1 cellular context compared by ENCODE assay signal in genomic region chr19:37172368-37173366, GRCh38.
TF ChIP-seq lines count a peak whose summit lies in the region.

Gene ZNF585A, minus strand, starts transcription at chr19:37172695. Its CDS starts 2,785 bp downstream, at chr19:37169910.

TF ChIP-seq in GM12878, 131 proteins besides CTCF, POLR2A, EP300 and RAD21 (continued from another document and continues in another):
- no peak for TF ChIP-seq ZNF592 (IDR thresholded peaks at IDR 0.05)
- no peak for TF ChIP-seq PRDM15 (CRISPR knock-in tag; IDR thresholded peaks at IDR 0.05)
- no peak for TF ChIP-seq ZNF384 (IDR thresholded peaks at IDR 0.05; ENCODE audit: borderline replicate concordance, low read depth, low read length)
- no peak for TF ChIP-seq SRF (IDR thresholded peaks at IDR 0.05; ENCODE audit: low read depth in 2 of 2, low read length in 2 of 2)
- TF ChIP-seq ESRRA (IDR thresholded peaks at IDR 0.05; ENCODE audit: low read length), result no peak
- TF ChIP-seq CHD2 (IDR thresholded peaks at IDR 0.05; ENCODE audit: borderline replicate concordance, low read depth, low read length), result no peak
- peak; percentile 33 for TF ChIP-seq E4F1 (IDR thresholded peaks at IDR 0.05; ENCODE audit: borderline replicate concordance, partially characterized antibody)
- TF ChIP-seq ZBED1 (IDR thresholded peaks at IDR 0.05; ENCODE audit: borderline replicate concordance), result no peak
- no peak for TF ChIP-seq HDAC2 (IDR thresholded peaks at IDR 0.05)
- TF ChIP-seq TCF12 (IDR thresholded peaks at IDR 0.05; ENCODE audit: low read depth, low read length), result no peak
- TF ChIP-seq SUPT20H (IDR thresholded peaks at IDR 0.05; ENCODE audit: borderline replicate concordance, control insufficient read depth, low read depth, low read length), result no peak
- TF ChIP-seq IKZF2 (IDR thresholded peaks at IDR 0.05), result peak; percentile 77 to 81
- TF ChIP-seq CHD1 (IDR thresholded peaks at IDR 0.05; ENCODE audit: low read depth, low read length), result no peak
- TF ChIP-seq FOXK2 (IDR thresholded peaks at IDR 0.05), result peak; percentile 68
- 0 out of 2 replicates have a peak, but pooled peaks have one; percentile 27 for TF ChIP-seq HDGF (IDR thresholded peaks at IDR 0.05)
- TF ChIP-seq NBN (IDR thresholded peaks at IDR 0.05), result peak; percentile 66
- TF ChIP-seq BHLHE40 (IDR thresholded peaks at IDR 0.05; ENCODE audit: borderline replicate concordance in 1 of 2, low read depth in 2 of 2, low read length in 1 of 2), result no peak
- no peak for TF ChIP-seq KAT2A (conservative IDR thresholded peaks at IDR 0.05; ENCODE audit: control insufficient read depth, low read depth, low read length)
- TF ChIP-seq NFYA (IDR thresholded peaks at IDR 0.05; ENCODE audit: borderline replicate concordance, low read depth, low read length), result no peak
- TF ChIP-seq HSF1 (IDR thresholded peaks at IDR 0.05; ENCODE audit: low read depth, low read length), result no peak
- peak; percentile 77 for TF ChIP-seq TARDBP (IDR thresholded peaks at IDR 0.05; ENCODE audit: borderline replicate concordance)
- peak; percentile 49; the same call in 1 of the 2 replicates for TF ChIP-seq SPI1 (IDR thresholded peaks at IDR 0.05; ENCODE audit: borderline replicate concordance, insufficient read depth, low read depth, low read length)
- no peak for TF ChIP-seq TCF7 (IDR thresholded peaks at IDR 0.05; ENCODE audit: borderline replicate concordance)
- peak; percentile 89 for TF ChIP-seq SIX5 (IDR thresholded peaks at IDR 0.05; ENCODE audit: low read depth, low read length, severe bottlenecking)
- no peak for TF ChIP-seq ZZZ3 (IDR thresholded peaks at IDR 0.05; ENCODE audit: control insufficient read depth, insufficient read length, low read depth)
- TF ChIP-seq WRNIP1 (IDR thresholded peaks at IDR 0.05; ENCODE audit: borderline replicate concordance, low read depth, low read length), result 0 out of 2 replicates have a peak, but pooled peaks have one; percentile 37
- TF ChIP-seq USF1 (IDR thresholded peaks at IDR 0.05; ENCODE audit: borderline replicate concordance, extremely low read length, insufficient read depth, low read depth, low read length), result no peak
- no peak for TF ChIP-seq IRF3 (IDR thresholded peaks at IDR 0.05)
- no peak for TF ChIP-seq BCL11A (IDR thresholded peaks at IDR 0.05; ENCODE audit: low read depth, low read length)
- TF ChIP-seq MLLT1 (IDR thresholded peaks at IDR 0.05), result peak; percentile 90
- TF ChIP-seq NR2F1 (conservative IDR thresholded peaks at IDR 0.05), result no peak; the same call in 1 of the 2 replicates
- TF ChIP-seq USF2 (IDR thresholded peaks at IDR 0.05; ENCODE audit: borderline replicate concordance, low read depth, low read length), result no peak
- no peak for TF ChIP-seq JUND (IDR thresholded peaks at IDR 0.05; ENCODE audit: low read depth, low read length)
- no peak for TF ChIP-seq NFIC (IDR thresholded peaks at IDR 0.05; ENCODE audit: low read depth, low read length)
- TF ChIP-seq NR2C2 (IDR thresholded peaks at IDR 0.05; ENCODE audit: borderline replicate concordance, control insufficient read depth, insufficient read length, low read depth), result no peak
- peak; percentile 61 for TF ChIP-seq KLF5 (IDR thresholded peaks at IDR 0.05; ENCODE audit: partially characterized antibody)
- no peak for TF ChIP-seq BRCA1 (IDR thresholded peaks at IDR 0.05; ENCODE audit: low read depth, low read length)
- no peak for TF ChIP-seq ZBTB11 (CRISPR knock-in tag; IDR thresholded peaks at IDR 0.05)
- no peak for TF ChIP-seq ZSCAN29 (IDR thresholded peaks at IDR 0.05)
- no peak; the same call in 1 of the 2 replicates for TF ChIP-seq SMC3 (IDR thresholded peaks at IDR 0.05; ENCODE audit: borderline replicate concordance, low read length)
- TF ChIP-seq ASH2L (IDR thresholded peaks at IDR 0.05; ENCODE audit: borderline replicate concordance, low read depth), result no peak
- TF ChIP-seq PAX8 (IDR thresholded peaks at IDR 0.05), result no peak
